Comparison of ENCODE assay signal across 1 cellular context in genomic region chr17:62727916-62728672, GRCh38.
TF ChIP-seq lines count a peak whose summit lies in the region.

No MANE protein-coding gene starts in this region.

TF ChIP-seq in IMR-90, 13 proteins besides CTCF, POLR2A, EP300 and RAD21 (continued from another document):
- no peak for TF ChIP-seq ELK1 (IDR thresholded peaks at IDR 0.05; ENCODE audit: borderline replicate concordance, low read depth, low read length)
- TF ChIP-seq USF2 (IDR thresholded peaks at IDR 0.05; ENCODE audit: low read depth, low read length): no peak
- TF ChIP-seq BHLHE40 (IDR thresholded peaks at IDR 0.05; ENCODE audit: low read depth, low read length): no peak
- TF ChIP-seq MAFK (IDR thresholded peaks at IDR 0.05; ENCODE audit: low read depth, low read length): no peak
